In genomic region chr2:10435427-10436204, GRCh38 we compare ENCODE assay signal across 10 cellular contexts. TPM values are rescaled to one million over a fixed set of nuclear protein-coding genes. Genes with fewer than 3 reads are reported as not detected.
DNase-seq lines count a peak whose midpoint lies in the region; FAIRE-seq and TF ChIP-seq lines count a peak whose summit lies in the region.
"Had no signal": no experiment of that assay in that cellular context is flagged by ENCODE, and none has a peak within 500 bp of the region (broad histone marks: within the 10 kb centered on the region; RNA-seq: fewer than 3 reads in every experiment).

No MANE protein-coding gene starts in this region.

- H2AFZ ChIP-seq in H1 (ENCODE audit: low read length), result no peak overlapping the region

- POLR2A ChIA-PET in MCF 10A (lab: Yijun Ruan, JAX) (interaction anchor here (0.6 to 2.9 kb wide), 9 partner anchors 12 to 805 kb away, joined by 3 to 22 read pairs (median 6); partner anchors contain the start of gene ODC1), H1 (lab: Charles Lee; ENCODE audit: partially characterized antibody) (interaction anchor here (0.7 to 6.0 kb wide), 9 partner anchors 11 to 311 kb away, joined by 3 to 44 read pairs (median 5); partner anchors contain the start of gene ODC1)

- no peaks in the 10 kb centered on the region for H3K27me3 Mint-ChIP-seq in MCF 10A (ENCODE audit: insufficient read depth, unreplicated experiment)

- H2BK15ac ChIP-seq in H1 (ENCODE audit: low read length), result no peak overlapping the region

- CTCF ChIA-PET in MCF 10A (lab: Yijun Ruan, JAX), result interaction anchor here (0.5 to 5.6 kb wide), 66 partner anchors 7 to 1186 kb away, joined by 3 to 141 read pairs (median 4); partner anchors contain the start of genes ODC1 and RRM2
- CTCF ChIA-PET in H1 (lab: Charles Lee; ENCODE audit: partially characterized antibody), result interaction anchor here (0.7 to 4.6 kb wide), 84 partner anchors 8 to 446 kb away, joined by 3 to 44 read pairs (median 4); partner anchors contain the start of gene ODC1

- H3K4me1 Mint-ChIP-seq in MCF 10A (ENCODE audit: insufficient read depth, unreplicated experiment), result no peaks in the 10 kb centered on the region

- H3K56ac ChIP-seq in H1 (replicated peaks; ENCODE audit: insufficient read length, low read depth, low read length), result no peak overlapping the region

- H3K36me3 Mint-ChIP-seq in MCF 10A (ENCODE audit: insufficient read depth, unreplicated experiment), result peaks cover 22% of the 10 kb centered on the region

- no peak overlapping the region for H2BK120ac ChIP-seq in H1 (replicated peaks; ENCODE audit: low read depth, low read length)

- no peak for TF ChIP-seq EP300 in H1 (IDR thresholded peaks at IDR 0.05; ENCODE audit: borderline replicate concordance in 1 of 2, low read depth in 2 of 2, low read length in 2 of 2)
- no peak for TF ChIP-seq EP300 in sigmoid colon (IDR thresholded peaks at IDR 0.05)

- no peak overlapping the region for H3K4me2 ChIP-seq in H1 (ENCODE audit: insufficient read depth in 1 of 2, low read depth in 2 of 2, low read length in 2 of 2)

- peaks cover 6% of the 10 kb centered on the region for H3K23me2 ChIP-seq in H1 (ENCODE audit: low read depth, low read length)

- H3K79me1 ChIP-seq in H1 (ENCODE audit: low read depth, low read length), result no peaks in the 10 kb centered on the region

- no peak overlapping the region for H2BK12ac ChIP-seq in H1 (ENCODE audit: low read depth, low read length)

- no peaks in the 10 kb centered on the region for H3K9me3 ChIP-seq in breast epithelium
- H3K9me3 ChIP-seq in HUES48 (ENCODE audit: control insufficient read depth, insufficient read depth, low read length), result no peaks in the 10 kb centered on the region
- H3K9me3 ChIP-seq in H1 (ENCODE audit: insufficient read depth in 2 of 2, low read depth in 1 of 2, low read length in 1 of 2), result no peaks in the 10 kb centered on the region
- H3K9me3 ChIP-seq in sigmoid colon, result no peaks in the 10 kb centered on the region

- intact Hi-C loops in MCF 10A (cut with micrococcal nuclease) (loop anchor here (1.0 to 2.0 kb wide), 5 partner anchors 165 to 635 kb away; no protein-coding TSS in a partner anchor), breast epithelium (cut with DNase I; ENCODE audit: low total_unique reads) (no loop called here), sigmoid colon (cut with DNase I) (loop anchor here (1.0 to 10.0 kb wide), 4 partner anchors 165 to 641 kb away; no protein-coding TSS in a partner anchor)

- H3K4ac ChIP-seq in H1 (replicated peaks; ENCODE audit: insufficient read length, low read depth, low read length), result no peak overlapping the region

- no peak overlapping the region for H4K5ac ChIP-seq in H1 (ENCODE audit: insufficient read length, low read depth, low read length)

- H3K4me3 ChIP-seq in breast epithelium (no peak overlapping the region), HUES48 (ENCODE audit: low read depth, low read length) (no peak overlapping the region), H1 (ENCODE audit: extremely low read depth in 1 of 4, insufficient read depth in 2 of 4, low read depth in 3 of 4, low read length in 4 of 4) (no peak overlapping the region), sigmoid colon (no peak overlapping the region)

- BruUV-seq in MCF 10A (replicated peaks; lab: Mats Ljungman, UMichigan), result no TSS peak

- H3K9me3 Mint-ChIP-seq in MCF 10A (ENCODE audit: unreplicated experiment), result no peaks in the 10 kb centered on the region

- no peak overlapping the region for H3K18ac ChIP-seq in H1 (ENCODE audit: extremely low read depth, low read length)

- FAIRE-seq in H1 (lab: Jason Lieb, UNC), result no peak
- FAIRE-seq: RCC 7860 had no signal

- no peak for TF ChIP-seq CTCF in MCF 10A (IDR thresholded peaks at IDR 0.05; ENCODE audit: unreplicated experiment)
- no peak for TF ChIP-seq CTCF in breast epithelium (IDR thresholded peaks at IDR 0.05)
- TF ChIP-seq CTCF in H1 (IDR thresholded peaks at IDR 0.05; ENCODE audit: control extremely low read depth in 1 of 3, insufficient read depth in 1 of 3, low read depth in 1 of 3, low read length in 3 of 3), result no peak
- no peak for TF ChIP-seq CTCF in sigmoid colon (IDR thresholded peaks at IDR 0.05)

- TF ChIP-seq RAD21 in H1 (IDR thresholded peaks at IDR 0.05 in 1 of 2, conservative IDR thresholded peaks at IDR 0.05 in 1 of 2; ENCODE audit: low read depth in 2 of 2, low read length in 2 of 2), result no peak

- H3K36me3 ChIP-seq in breast epithelium (no peaks in the 10 kb centered on the region), HUES48 (ENCODE audit: control insufficient read depth, insufficient read depth, low read length) (peaks cover 14% of the 10 kb centered on the region), H1 (ENCODE audit: control insufficient read depth in 2 of 4, insufficient read depth in 4 of 4, low read length in 3 of 4) (peaks cover 0 to 4% (median 2%) of the 10 kb centered on the region in 4 experiments; a peak in 4 of 8 replicates), sigmoid colon (peaks cover 5 to 16% (median 8%) of the 10 kb centered on the region in 4 donors)

- H3K4me3 Mint-ChIP-seq in MCF 10A (ENCODE audit: unreplicated experiment), result no peak overlapping the region

- no peak overlapping the region for H2BK20ac ChIP-seq in H1 (ENCODE audit: low read length)

- H3K27ac Mint-ChIP-seq in MCF 10A (ENCODE audit: low read depth, unreplicated experiment), result peak overlapping the region; percentile 29

- H3K9ac ChIP-seq in HUES48 (ENCODE audit: low read depth, low read length) (no peak overlapping the region), H1 (replicated peaks in 1 of 4; ENCODE audit: extremely low read depth in 1 of 4, low read depth in 3 of 4, low read length in 3 of 4) (no peak overlapping the region)

- H3K14ac ChIP-seq in H1 (ENCODE audit: insufficient read length), result no peak overlapping the region

- no peak overlapping the region for H4K91ac ChIP-seq in H1 (replicated peaks; ENCODE audit: insufficient read length, low read length)

- H2BK5ac ChIP-seq in H1 (ENCODE audit: low read depth, low read length), result no peak overlapping the region

- peaks cover 0 to 4% of the 10 kb centered on the region in 2 donors for H3K4me1 ChIP-seq in breast epithelium
- no peaks in the 10 kb centered on the region for H3K4me1 ChIP-seq in HUES48 (ENCODE audit: control insufficient read depth, insufficient read depth, low read length)
- peaks cover 0 to 3% (median 1%) of the 10 kb centered on the region in 4 experiments; a peak in 3 of 7 replicates for H3K4me1 ChIP-seq in H1 (replicated peaks in 1 of 4; ENCODE audit: control insufficient read depth in 3 of 4, insufficient read depth in 4 of 4, low read length in 3 of 4)
- H3K4me1 ChIP-seq in sigmoid colon, result peaks cover 0 to 6% (median 4%) of the 10 kb centered on the region in 4 donors

- no peak overlapping the region for H3K23ac ChIP-seq in H1 (ENCODE audit: insufficient read length)

- TF ChIP-seq POLR2A in breast epithelium (IDR thresholded peaks at IDR 0.05) (no peak), H1 (IDR thresholded peaks at IDR 0.05; ENCODE audit: control extremely low read depth in 1 of 2, low read depth in 2 of 2, low read length in 2 of 2) (no peak), sigmoid colon (IDR thresholded peaks at IDR 0.05) (no peak)

- WGBS in H1 (ENCODE audit: extremely low coverage in 1 of 2, insufficient coverage in 1 of 2, insufficient read length in 1 of 2, insufficient replicate concordance in 2 of 2, low coverage in 1 of 2, low lambda C conversion rate in 2 of 2, missing lambda C conversion rate in 1 of 2), 2 experiments, result 81% methylated on average over 19 of the region's 23 CpGs; no CpG with 5 or more reads in 1 of the 2 experiments
- WGBS in sigmoid colon, 2 donors, result 86 to 94% methylated on average over 23 of the region's 23 CpGs

- peaks cover 0 to 6% of the 10 kb centered on the region in 2 donors for H3K27me3 ChIP-seq in breast epithelium
- peaks cover 11% of the 10 kb centered on the region for H3K27me3 ChIP-seq in HUES48 (ENCODE audit: control insufficient read depth, insufficient read depth, low read length)
- H3K27me3 ChIP-seq in H1 (replicated peaks in 1 of 4; ENCODE audit: control insufficient read depth in 3 of 4, extremely low read depth in 1 of 4, insufficient read depth in 3 of 4, low read length in 3 of 4), result peaks cover 0 to 8% (median 3%) of the 10 kb centered on the region in 4 experiments; a peak in 3 of 7 replicates
- no peaks in the 10 kb centered on the region for H3K27me3 ChIP-seq in sigmoid colon

- peak overlapping the region; percentile 62; the same call in 1 of the 2 replicates for H4K8ac ChIP-seq in H1 (ENCODE audit: extremely low read depth, insufficient read depth, low read length)

- H4K20me1 ChIP-seq in H1 (replicated peaks in 1 of 2; ENCODE audit: control insufficient read depth in 1 of 2, insufficient read depth in 2 of 2, low read length in 2 of 2), result peaks cover 0 to 8% of the 10 kb centered on the region in 2 experiments

- no peak for DNase-seq in MCF 10A (ENCODE audit: unreplicated experiment)
- no peak for DNase-seq in breast epithelium (ENCODE audit: low spot score in 2 of 2)
- no peak for DNase-seq in H1 (ENCODE audit: low read depth in 1 of 2, low spot score in 2 of 2)
- peak; percentile 65 for DNase-seq in sigmoid colon
- no peak for DNase-seq in NCI-H1694 (lab: John Stamatoyannopoulos, UW)
- no peak for DNase-seq in NOMO-1 treated with dmso at 0.1 percent for 144 hours (lab: John Stamatoyannopoulos, UW; ENCODE audit: unreplicated experiment)
- DNase-seq in dermis blood vessel endothelial cell, result no peak

- H3K27ac ChIP-seq in breast epithelium (no peak overlapping the region), HUES48 (ENCODE audit: low read depth, low read length) (peak overlapping the region; percentile 0), H1 (ENCODE audit: low read depth, low read length) (no peak overlapping the region), sigmoid colon (no peak overlapping the region)
- H3K27ac ChIP-seq: C4-2B had no signal

- no peaks in the 10 kb centered on the region for H3K79me2 ChIP-seq in H1 (ENCODE audit: control insufficient read depth in 1 of 2, insufficient read depth in 2 of 2, low read length in 2 of 2)

- no peak overlapping the region for H2AK5ac ChIP-seq in H1 (ENCODE audit: low read depth, low read length)

TF ChIP-seq in H1, 55 proteins besides CTCF, POLR2A, EP300 and RAD21 (continues in another document):
- no peak for TF ChIP-seq SIRT6 (IDR thresholded peaks at IDR 0.05; ENCODE audit: low read length)

RNA-seq across cellular contexts. Expression of gene ODC1, which starts 12.5 kb away (rescaled TPM):
- total RNA-seq in MCF 10A (2022) (321 and 341 TPM in 2 replicates), breast epithelium (10 to 100 TPM; 39.8 to 68.8 (median 60.3) TPM), sigmoid colon (10 to 100 TPM; 44.6 to 84.4 (median 53.7) TPM), dermis blood vessel endothelial cell (111 and 129 TPM in 2 replicates)
- 73.6 and 76.7 TPM in 2 replicates for total RNA-seq in H1 (2021; fragmentation: NEBNext Ultra II Directional; extraction: Animal tissue kit (Norgen Biotek cat#: 25700))
- polyA plus RNA-seq in H1 (2011; rRNA removed) (39.9 and 57.2 TPM in 2 replicates), sigmoid colon (10 to 100 TPM; 34.8 to 88.2 (median 54.3) TPM)
- polyA plus RNA-seq in H1 (2011; cell fraction: cytosol; rRNA removed), result 52.1 TPM
- polyA plus RNA-seq in H1 (2011; cell fraction: nucleus; rRNA removed), result 28.3 TPM
- polyA plus RNA-seq in H1 (2012, experiment 1 of 2), result 51.1 to 69.3 TPM (median 56.4 TPM) in 4 replicates
- 47.0 TPM for polyA plus RNA-seq in H1 (2012, experiment 2 of 2)
- polyA plus RNA-seq in H1 (2013, experiment 1 of 2), result 36.2 TPM
- 38.4 TPM for polyA plus RNA-seq in H1 (2013, experiment 2 of 2)
- 62.9 and 69.6 TPM in 2 replicates for polyA minus RNA-seq in H1 (2011; rRNA and poly(A)+ RNA removed)
- 26.7 TPM for polyA minus RNA-seq in H1 (2011; cell fraction: cytosol; rRNA and poly(A)+ RNA removed)
- 24.6 TPM for polyA minus RNA-seq in H1 (2011; cell fraction: nucleus; rRNA and poly(A)+ RNA removed)
